In the genomic region with DNA sequence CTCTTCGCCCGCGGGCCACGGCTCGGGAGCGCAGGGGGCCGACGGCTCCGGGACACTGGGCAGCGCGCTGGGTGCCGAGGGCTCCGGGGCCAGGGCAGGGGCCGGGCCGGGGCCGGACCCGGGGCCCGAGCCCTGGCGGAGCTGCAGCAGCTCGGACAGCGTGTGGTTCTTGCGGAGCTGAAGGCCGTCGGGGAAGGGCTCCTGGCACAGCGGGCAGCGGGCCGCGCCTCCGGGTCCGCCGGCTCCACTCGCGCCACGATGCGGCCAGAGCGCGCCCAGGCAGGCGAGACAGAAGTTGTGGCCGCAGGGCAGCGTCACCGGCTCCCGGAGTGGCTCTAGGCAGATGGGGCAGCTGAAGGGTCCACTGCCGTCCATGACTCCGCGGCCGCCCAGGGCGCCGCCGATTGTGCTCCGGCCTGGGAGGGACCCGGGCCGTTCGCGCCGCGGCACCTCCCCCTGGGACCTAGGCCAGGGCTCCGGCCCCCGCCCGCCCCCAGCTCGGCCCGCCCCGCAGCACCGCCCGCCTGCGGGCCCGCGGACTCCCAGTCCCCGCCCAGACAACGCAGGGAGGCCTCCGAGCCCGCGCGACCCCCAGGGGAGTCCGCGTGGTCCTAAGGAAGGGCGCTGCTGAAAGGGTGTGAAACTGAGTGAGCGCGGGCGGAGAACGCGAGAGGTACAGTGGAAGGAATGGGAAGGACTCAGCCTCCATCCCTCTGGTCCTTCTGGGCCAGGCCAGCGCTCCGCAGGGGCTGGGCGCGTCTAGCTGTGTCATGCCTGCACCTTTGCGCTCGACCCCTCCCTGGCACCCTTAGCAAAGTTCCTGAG, we compare ENCODE assay signal across 8 cellular contexts. TPM values are rescaled to one million over a fixed set of nuclear protein-coding genes. Genes with fewer than 3 reads are reported as not detected.
DNase-seq lines count a peak whose midpoint lies in the region; ATAC-seq, FAIRE-seq and TF ChIP-seq lines count a peak whose summit lies in the region.

A gene with protein sequence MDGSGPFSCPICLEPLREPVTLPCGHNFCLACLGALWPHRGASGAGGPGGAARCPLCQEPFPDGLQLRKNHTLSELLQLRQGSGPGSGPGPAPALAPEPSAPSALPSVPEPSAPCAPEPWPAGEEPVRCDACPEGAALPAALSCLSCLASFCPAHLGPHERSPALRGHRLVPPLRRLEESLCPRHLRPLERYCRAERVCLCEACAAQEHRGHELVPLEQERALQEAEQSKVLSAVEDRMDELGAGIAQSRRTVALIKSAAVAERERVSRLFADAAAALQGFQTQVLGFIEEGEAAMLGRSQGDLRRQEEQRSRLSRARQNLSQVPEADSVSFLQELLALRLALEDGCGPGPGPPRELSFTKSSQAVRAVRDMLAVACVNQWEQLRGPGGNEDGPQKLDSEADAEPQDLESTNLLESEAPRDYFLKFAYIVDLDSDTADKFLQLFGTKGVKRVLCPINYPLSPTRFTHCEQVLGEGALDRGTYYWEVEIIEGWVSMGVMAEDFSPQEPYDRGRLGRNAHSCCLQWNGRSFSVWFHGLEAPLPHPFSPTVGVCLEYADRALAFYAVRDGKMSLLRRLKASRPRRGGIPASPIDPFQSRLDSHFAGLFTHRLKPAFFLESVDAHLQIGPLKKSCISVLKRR (minus strand): TSS at position 408 of the 825 bp plus-strand sequence. CDS start 33 bp downstream, at position 375.

- no peaks in the 10 kb centered on the region for H3K9me3 ChIP-seq in NT2/D1 (ENCODE audit: insufficient read depth, low read length)
- no peaks in the 10 kb centered on the region for H3K9me3 ChIP-seq in skeletal muscle satellite cell (replicated peaks; ENCODE audit: low read length)

- no peak for FAIRE-seq in bronchial epithelial cell (lab: Jason Lieb, UNC)

- peak; percentile 27 for TF ChIP-seq CTCF in bronchial epithelial cell (IDR thresholded peaks at IDR 0.05; ENCODE audit: insufficient read depth, low read length, severe bottlenecking)

- H3K36me3 ChIP-seq in NT2/D1 (ENCODE audit: insufficient read depth, insufficient read length, low read length) (peaks cover 32% of the 10 kb centered on the region), bronchial epithelial cell (ENCODE audit: control insufficient read depth, insufficient read depth, low read length) (peaks cover 1% of the 10 kb centered on the region), skeletal muscle satellite cell (ENCODE audit: insufficient read depth, low read length) (no peaks in the 10 kb centered on the region)

- DNase-seq in AG08395 (ENCODE audit: low spot score) (peak; percentile 60), NT2/D1 (ENCODE audit: low read depth, low spot score) (no peak), bronchial epithelial cell (ENCODE audit: low read depth) (peak; percentile 26), islet precursor cell (peak; percentile 82)

- H3K4me3 ChIP-seq in NT2/D1 (ENCODE audit: insufficient read length, low read depth) (peak within 1 kb of the TSS; percentile 64), bronchial epithelial cell (ENCODE audit: low read depth, low read length) (peak within 1 kb of the TSS; percentile 55), skeletal muscle satellite cell (ENCODE audit: low read length) (peak within 1 kb of the TSS; percentile 68)

- H3K4me1 ChIP-seq in NT2/D1 (ENCODE audit: insufficient read depth, insufficient read length) (peaks cover 16% of the 10 kb centered on the region), skeletal muscle satellite cell (ENCODE audit: control insufficient read depth, insufficient read depth, low read length) (peaks cover 41% of the 10 kb centered on the region)

- peak within 1 kb of the TSS; percentile 84 for H3K4me2 ChIP-seq in skeletal muscle satellite cell (ENCODE audit: low read length)

- H3K27me3 ChIP-seq in NT2/D1 (ENCODE audit: insufficient read depth, insufficient read length), result peaks cover 13% of the 10 kb centered on the region
- no peaks in the 10 kb centered on the region for H3K27me3 ChIP-seq in bronchial epithelial cell (ENCODE audit: control insufficient read depth, insufficient read depth, low read length)
- H3K27me3 ChIP-seq in skeletal muscle satellite cell (ENCODE audit: control insufficient read depth, insufficient read depth, low read length), result peaks cover 2% of the 10 kb centered on the region

- H3K9ac ChIP-seq in NT2/D1 (ENCODE audit: insufficient read length, low read depth) (peak within 1 kb of the TSS; percentile 90), skeletal muscle satellite cell (ENCODE audit: low read depth, low read length) (peak within 1 kb of the TSS; percentile 77)

- ATAC-seq in GM18867 (IDR thresholded peaks at IDR 0.05; ENCODE audit: unreplicated experiment), result peak; percentile 22
- ATAC-seq in GM21825 (IDR thresholded peaks at IDR 0.05; ENCODE audit: unreplicated experiment), result no peak
- no peak for ATAC-seq in HG02798 (IDR thresholded peaks at IDR 0.05; ENCODE audit: poor library complexity, unreplicated experiment)

RNA-seq across cellular contexts. Expression of the gene that starts here (rescaled TPM):
- 10.5 and 14.6 TPM in 2 replicates for total RNA-seq in bronchial epithelial cell
- total RNA-seq in skeletal muscle satellite cell (2012; rRNA removed), result 22.9 and 26.4 TPM in 2 replicates
